16 cellular contexts compared by ENCODE assay signal in genomic region chr12:27273114-27273513, GRCh38. TPM values are rescaled to one million over a fixed set of nuclear protein-coding genes. Genes with fewer than 3 reads are reported as not detected.
DNase-seq lines count a peak whose midpoint lies in the region; ATAC-seq and TF ChIP-seq lines count a peak whose summit lies in the region.
"Had no signal": no experiment of that assay in that cellular context is flagged by ENCODE, and none has a peak within 500 bp of the region (broad histone marks: within the 10 kb centered on the region; RNA-seq: fewer than 3 reads in every experiment).

No MANE protein-coding gene starts in this region.

- no peaks in the 10 kb centered on the region for H3K27me3 ChIP-seq in stomach
- H3K27me3 ChIP-seq: breast epithelium had no signal

- TF ChIP-seq CTCF in HEK293 (tag by site-specific recombination; IDR thresholded peaks at IDR 0.05) = no peak
- TF ChIP-seq CTCF in stomach (IDR thresholded peaks at IDR 0.05) = no peak

- TF ChIP-seq POLR2A in stomach (IDR thresholded peaks at IDR 0.05) = no peak

- intact Hi-C loops in stomach (cut with DNase I; ENCODE audit: low total_unique reads) = no loop called here

- 39 to 56% (median 49%) methylated on average over 5 of the region's 5 CpGs for WGBS in stomach, 5 donors

- peak; percentile 47 to 51 for DNase-seq in SHP77 (lab: John Stamatoyannopoulos, UW)
- no peak for DNase-seq in left lobe of liver (ENCODE audit: low spot score)
- DNase-seq in stomach = no peak
- DNase-seq in dermis blood vessel endothelial cell = no peak
- DNase-seq in RKO (ENCODE audit: low spot score) = no peak
- no peak for DNase-seq in T-helper 2 cell treated with Interferon-gamma antibody and Interleukin-4, amounts not matched to agents 5 μg/mL and 100 μg/mL, for 36 hours (ENCODE audit: low spot score)
- DNase-seq: activated CD4-positive, alpha-beta memory T cell treated with anti-CD3 and anti-CD28 coated beads for 36 hours; activated T-cell treated with anti-CD3 and anti-CD28 coated beads, Interleukin-2, amount 50 U/mL, for 24 hours; AML-193; effector memory CD8-positive, alpha-beta T cell; naive thymus-derived CD8-positive, alpha-beta T cell; NCI-H1694 treated with DMSO at 0.1 percent for 48 hours; PC-3 had no signal

- POLR2A ChIA-PET in HEK293 (lab: Yijun Ruan, JAX) = no interaction called here

- no peak overlapping the region for H3K4me3 Mint-ChIP-seq in T-helper 2 cell treated with Interferon-gamma antibody and Interleukin-4, amounts not matched to agents 5 μg/mL and 100 μg/mL, for 36 hours
- H3K4me3 Mint-ChIP-seq: activated CD4-positive, alpha-beta memory T cell treated with anti-CD3 and anti-CD28 coated beads for 36 hours; activated naive CD4-positive, alpha-beta T cell treated with anti-CD3 and anti-CD28 coated beads, Interleukin-2, amount 50 U/mL, for 24 hours; activated T-cell treated with anti-CD3 and anti-CD28 coated beads, Interleukin-2, amount 50 U/mL, for 24 hours; effector memory CD8-positive, alpha-beta T cell; naive thymus-derived CD8-positive, alpha-beta T cell had no signal

- no peaks in the 10 kb centered on the region for H3K9me3 ChIP-seq in HEK293 (ENCODE audit: control insufficient read depth, insufficient read depth, low read depth, low read length)
- H3K9me3 ChIP-seq in stomach = no peaks in the 10 kb centered on the region
- H3K9me3 ChIP-seq: breast epithelium had no signal

- H3K4me3 ChIP-seq in HEK293 (ENCODE audit: low read depth, low read length) (no peak overlapping the region), stomach (no peak overlapping the region)
- H3K4me3 ChIP-seq: breast epithelium had no signal

- ATAC-seq in left lobe of liver = peak; percentile 22
- ATAC-seq: effector memory CD8-positive, alpha-beta T cell; naive thymus-derived CD8-positive, alpha-beta T cell; PC-3 had no signal

- peaks cover 7% of the 10 kb centered on the region for H3K36me3 Mint-ChIP-seq in T-helper 2 cell treated with Interferon-gamma antibody and Interleukin-4, amounts not matched to agents 5 μg/mL and 100 μg/mL, for 36 hours (ENCODE audit: low read depth)

- H3K27ac Mint-ChIP-seq in T-helper 2 cell treated with Interferon-gamma antibody and Interleukin-4, amounts not matched to agents 5 μg/mL and 100 μg/mL, for 36 hours = no peak overlapping the region
- H3K27ac Mint-ChIP-seq: activated CD4-positive, alpha-beta memory T cell treated with anti-CD3 and anti-CD28 coated beads for 36 hours; activated naive CD4-positive, alpha-beta T cell treated with anti-CD3 and anti-CD28 coated beads, Interleukin-2, amount 50 U/mL, for 24 hours; activated T-cell treated with anti-CD3 and anti-CD28 coated beads, Interleukin-2, amount 50 U/mL, for 24 hours; effector memory CD8-positive, alpha-beta T cell had no signal

- H3K36me3 ChIP-seq in HEK293 (ENCODE audit: control insufficient read depth in 2 of 2, insufficient read depth in 1 of 2, low read length in 2 of 2) (no peaks in the 10 kb centered on the region; a peak in 1 of 3 replicates), stomach (no peaks in the 10 kb centered on the region)
- H3K36me3 ChIP-seq: breast epithelium had no signal

- CTCF ChIA-PET in HEK293 (lab: Yijun Ruan, JAX) = interaction anchor here (0.8 to 1.5 kb wide), 2 partner anchors 32 to 167 kb away, joined by 4 to 5 read pairs; no protein-coding TSS in a partner anchor

- H3K27me3 Mint-ChIP-seq in T-helper 2 cell treated with Interferon-gamma antibody and Interleukin-4, amounts not matched to agents 5 μg/mL and 100 μg/mL, for 36 hours (ENCODE audit: low read depth) = no peaks in the 10 kb centered on the region
- H3K27me3 Mint-ChIP-seq: activated CD4-positive, alpha-beta memory T cell treated with anti-CD3 and anti-CD28 coated beads for 36 hours; activated naive CD4-positive, alpha-beta T cell treated with anti-CD3 and anti-CD28 coated beads, Interleukin-2, amount 50 U/mL, for 24 hours; activated T-cell treated with anti-CD3 and anti-CD28 coated beads, Interleukin-2, amount 50 U/mL, for 24 hours; effector memory CD8-positive, alpha-beta T cell; naive thymus-derived CD8-positive, alpha-beta T cell had no signal

- H3K4me1 ChIP-seq in HEK293 (ENCODE audit: control insufficient read depth, insufficient read depth, low read length) (peaks cover 16% of the 10 kb centered on the region), stomach (peaks cover 21 to 72% (median 62%) of the 10 kb centered on the region in 4 donors)

- H3K9me3 Mint-ChIP-seq in T-helper 2 cell treated with Interferon-gamma antibody and Interleukin-4, amounts not matched to agents 5 μg/mL and 100 μg/mL, for 36 hours = peaks cover 2% of the 10 kb centered on the region
- H3K9me3 Mint-ChIP-seq: activated naive CD4-positive, alpha-beta T cell treated with anti-CD3 and anti-CD28 coated beads, Interleukin-2, amount 50 U/mL, for 24 hours; activated T-cell treated with anti-CD3 and anti-CD28 coated beads, Interleukin-2, amount 50 U/mL, for 24 hours; effector memory CD8-positive, alpha-beta T cell had no signal

- H3K27ac ChIP-seq in HEK293 (ENCODE audit: extremely low read depth, low read depth, low read length) = no peak overlapping the region
- peak overlapping the region; percentile 32 to 70 (median 59) for H3K27ac ChIP-seq in stomach

- TF ChIP-seq EP300 in stomach (IDR thresholded peaks at IDR 0.05) = no peak

- peaks cover 11% of the 10 kb centered on the region for H3K4me1 Mint-ChIP-seq in T-helper 2 cell treated with Interferon-gamma antibody and Interleukin-4, amounts not matched to agents 5 μg/mL and 100 μg/mL, for 36 hours (ENCODE audit: low read depth)

TF ChIP-seq in HEK293, 187 proteins besides CTCF, POLR2A, EP300 and RAD21:
- TF ChIP-seq PBX3 (CRISPR knock-in tag; IDR thresholded peaks at IDR 0.05) = no peak
- TF ChIP-seq ZBTB26 (tag by site-specific recombination; optimal IDR thresholded peaks at IDR 0.05) = peak; percentile 1

RNA-seq across cellular contexts. Expression of gene STK38L, which starts 29.0 kb away (rescaled TPM):
- total RNA-seq in left lobe of liver (7.7 TPM), stomach (100 to 1,000 TPM in 1 of 5 donors, 10 to 100 TPM in 4; 21.7 to 118 (median 47.8) TPM), dermis blood vessel endothelial cell (75.9 and 91.6 TPM in 2 replicates)
- 10 to 100 TPM in 2 of 3 donors, 1 to 10 TPM in 1; 8.5 to 16.3 (median 12.1) TPM for polyA plus RNA-seq in stomach

RNA-seq across cellular contexts. Expression of gene BMAL2, which starts 59.5 kb away (rescaled TPM):
- 2.6 TPM for total RNA-seq in left lobe of liver
- total RNA-seq in stomach = 10 to 100 TPM in 2 of 5 donors, 1 to 10 TPM in 3; 3.8 to 23.7 (median 8.9) TPM
- 10 to 100 TPM in 2 of 3 donors, 1 to 10 TPM in 1; 6.7 to 34.4 (median 12.3) TPM for polyA plus RNA-seq in stomach
- total RNA-seq in dermis blood vessel endothelial cell = 43.6 and 55.0 TPM in 2 replicates
- total RNA-seq: naive thymus-derived CD8-positive, alpha-beta T cell had no signal
- polyA plus RNA-seq: naive thymus-derived CD8-positive, alpha-beta T cell had no signal

Comparison
In these comparisons a context has a peak if more than half of its experiments do, and no peak if none do; other contexts are left out.
1. DNase-seq: peak in SHP77 (2 of 2); none in left lobe of liver (single experiment), stomach (single experiment), dermis blood vessel endothelial cell (single experiment), RKO (single experiment) and T-helper 2 cell treated with Interferon-gamma antibody and Interleukin-4, amounts not matched to agents 5 μg/mL and 100 μg/mL, for 36 hours (single experiment).